In genomic region chr7:105815580-105815979, GRCh38 we compare ENCODE assay signal across 24 cellular contexts.
"Had no signal": no experiment of that assay in that cellular context is flagged by ENCODE, and none has a peak within 500 bp of the region (broad histone marks: within the 10 kb centered on the region; RNA-seq: fewer than 3 reads in every experiment).

No MANE protein-coding gene starts in this region.

- H3K36me3 ChIP-seq: ascending aorta, left lung, lower lobe of right lung, spleen, transverse colon had no signal

- H3K27ac Mint-ChIP-seq: activated naive CD4-positive, alpha-beta T cell treated with anti-CD3 and anti-CD28 coated beads, Interleukin-2, amount 10 ng/mL, durations not matched to agents 7 days and 5 days; activated naive CD8-positive, alpha-beta T cell treated with anti-CD3 and anti-CD28 coated beads, Interleukin-2, amount 10 ng/mL, durations not matched to agents 7 days and 5 days; activated T-helper 1 cell treated with anti-CD3 and anti-CD28 coated beads, Interleukin-12 subunit alpha, Interleukin-12 subunit beta, Interleukin-2, Interleukin-4 antibody, amounts not matched to agents 30 ng/mL and 10 ng/mL and 1 ng/mL, durations not matched to agents 14 hours and 24 hours and 36 hours; T-cell; T-helper 2 cell treated with Interferon-gamma antibody and Interleukin-4, amounts not matched to agents 5 μg/mL and 100 μg/mL, for 36 hours had no signal

- H3K9me3 Mint-ChIP-seq: activated T-helper 1 cell treated with anti-CD3 and anti-CD28 coated beads, Interleukin-12 subunit alpha, Interleukin-12 subunit beta, Interleukin-2, Interleukin-4 antibody, amounts not matched to agents 30 ng/mL and 10 ng/mL and 1 ng/mL, durations not matched to agents 14 hours and 24 hours and 36 hours; natural killer cell treated with Interleukin-12 subunit alpha and Interleukin-12 subunit beta and Interleukin-15 and Interleukin-18, amount 100 ng/mL, for 72 hours; T-cell; T-helper 2 cell treated with Interferon-gamma antibody and Interleukin-4, amounts not matched to agents 5 μg/mL and 100 μg/mL, for 36 hours had no signal

- H3K27me3 ChIP-seq: ascending aorta, left lung, spleen, transverse colon had no signal

- H3K36me3 Mint-ChIP-seq: natural killer cell treated with Interleukin-12 subunit alpha and Interleukin-12 subunit beta and Interleukin-15 and Interleukin-18, amount 100 ng/mL, for 72 hours had no signal

- H3K27me3 Mint-ChIP-seq: activated naive CD8-positive, alpha-beta T cell treated with anti-CD3 and anti-CD28 coated beads, Interleukin-2, amount 10 ng/mL, durations not matched to agents 7 days and 5 days; natural killer cell treated with Interleukin-12 subunit alpha and Interleukin-12 subunit beta and Interleukin-15 and Interleukin-18, amount 100 ng/mL, for 72 hours; T-cell had no signal

- H3K9me3 ChIP-seq: ascending aorta, left lung, lower lobe of right lung, spleen, transverse colon had no signal

- H3K27ac ChIP-seq: ascending aorta, coronary artery, left lung, lower lobe of right lung, spleen, transverse colon had no signal

- H3K4me3 Mint-ChIP-seq: activated naive CD4-positive, alpha-beta T cell treated with anti-CD3 and anti-CD28 coated beads, Interleukin-2, amount 10 ng/mL, durations not matched to agents 7 days and 5 days; activated naive CD8-positive, alpha-beta T cell treated with anti-CD3 and anti-CD28 coated beads, Interleukin-2, amount 10 ng/mL, durations not matched to agents 7 days and 5 days; activated T-helper 1 cell treated with anti-CD3 and anti-CD28 coated beads, Interleukin-12 subunit alpha, Interleukin-12 subunit beta, Interleukin-2, Interleukin-4 antibody, amounts not matched to agents 30 ng/mL and 10 ng/mL and 1 ng/mL, durations not matched to agents 14 hours and 24 hours and 36 hours; brain; natural killer cell treated with Interleukin-12 subunit alpha and Interleukin-12 subunit beta and Interleukin-15 and Interleukin-18, amount 100 ng/mL, for 72 hours; T-cell; T-helper 2 cell treated with Interferon-gamma antibody and Interleukin-4, amounts not matched to agents 5 μg/mL and 100 μg/mL, for 36 hours had no signal

- FAIRE-seq: frontal cortex had no signal

- DNase-seq: activated CD4-positive, alpha-beta T cell treated with anti-CD3 and anti-CD28 coated beads for 48 hours; activated CD4-positive, alpha-beta T cell treated with anti-CD3 and anti-CD28 coated beads, Interleukin-2, amount 50 U/mL, for 48 hours; activated CD8-positive, alpha-beta memory T cell treated with anti-CD3 and anti-CD28 coated beads for 24 hours; activated gamma-delta T cell; activated naive CD4-positive, alpha-beta T cell treated with anti-CD3 and anti-CD28 coated beads, Interleukin-2, amount 10 ng/mL, durations not matched to agents 7 days and 5 days; activated naive CD8-positive, alpha-beta T cell treated with anti-CD3 and anti-CD28 coated beads, Interleukin-2, amount 10 ng/mL, durations not matched to agents 7 days and 5 days; kidney glomerular epithelial cell; left lung; lower lobe of right lung; mesendoderm; posterior cingulate gyrus; spleen; stimulated activated naive CD4-positive, alpha-beta T cell treated with Interleukin-2 at 50 U/mL for 16 hours; T-cell; transverse colon had no signal

- ATAC-seq: activated CD4-positive, CD25-positive, alpha-beta regulatory T cell treated with anti-CD3 and anti-CD28 coated beads, Interleukin-2, amount 50 U/mL, for 24 hours; esophagus mucosa; left lung; lower lobe of right lung; natural killer cell treated with Interleukin-12 subunit alpha and Interleukin-12 subunit beta and Interleukin-15 and Interleukin-18, amount 100 ng/mL, for 72 hours; T-cell had no signal

- H3K4me3 ChIP-seq: ascending aorta, coronary artery, left lung, lower lobe of right lung, spleen, transverse colon had no signal

- H3K4me1 ChIP-seq: ascending aorta, lower lobe of right lung had no signal
